Comparison of ENCODE assay signal across 1 cellular context in genomic region chr20:36470482-36471062, GRCh38.
TF ChIP-seq lines count a peak whose summit lies in the region.

No MANE protein-coding gene starts in this region.

TF ChIP-seq in WTC11, 78 proteins besides CTCF, POLR2A, EP300 and RAD21 (continued from another document):
- TF ChIP-seq E2F4 (CRISPR knock-in tag; IDR thresholded peaks at IDR 0.05; ENCODE audit: borderline replicate concordance, low read depth), result no peak
- TF ChIP-seq HMGA2 (CRISPR knock-in tag; IDR thresholded peaks at IDR 0.05), result no peak
- no peak for TF ChIP-seq NR1H2 (CRISPR knock-in tag; IDR thresholded peaks at IDR 0.05)
- no peak for TF ChIP-seq ZBTB43 (CRISPR knock-in tag; IDR thresholded peaks at IDR 0.05)
- TF ChIP-seq E2F5 (CRISPR knock-in tag; IDR thresholded peaks at IDR 0.05), result no peak
- TF ChIP-seq GTF2I (CRISPR knock-in tag; conservative IDR thresholded peaks at IDR 0.05), result no peak
- no peak for TF ChIP-seq OVOL2 (CRISPR knock-in tag; IDR thresholded peaks at IDR 0.05; ENCODE audit: borderline replicate concordance)
- TF ChIP-seq GABPB1 (CRISPR knock-in tag; IDR thresholded peaks at IDR 0.05), result no peak
- TF ChIP-seq RORB (CRISPR knock-in tag; IDR thresholded peaks at IDR 0.05), result no peak
- TF ChIP-seq NFATC4 (CRISPR knock-in tag; IDR thresholded peaks at IDR 0.05), result no peak
TF ChIP-seq in WTC11: peak in this region for 0.
